18 cellular contexts compared by ENCODE assay signal in the genomic region with DNA sequence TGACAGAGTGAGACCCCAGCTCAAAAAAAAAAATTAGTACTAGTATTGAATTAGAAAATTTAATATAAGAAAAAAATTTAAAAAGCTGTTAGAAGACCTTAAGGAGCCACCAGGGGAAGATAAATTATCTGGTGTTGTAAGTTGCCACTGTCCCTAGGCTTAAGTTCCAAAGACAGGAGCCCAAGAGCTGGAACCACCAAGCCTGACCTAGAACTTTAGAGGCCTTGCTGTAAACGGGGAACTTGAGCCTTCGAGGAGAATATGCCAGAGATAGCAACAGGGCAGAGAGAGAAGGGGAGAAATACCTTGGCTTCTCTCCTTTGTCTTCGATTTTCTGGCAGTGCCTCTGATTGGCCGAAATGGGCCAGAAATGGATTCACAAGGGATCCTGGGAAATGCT.
"Had no signal": no experiment of that assay in that cellular context is flagged by ENCODE, and none has a peak within 500 bp of the region (broad histone marks: within the 10 kb centered on the region; RNA-seq: fewer than 3 reads in every experiment).

No MANE protein-coding gene starts in this region.

- ATAC-seq: SK-N-SH treated with all-trans-retinoic acid at 6 μM for 48 hours had no signal

- DNase-seq: KBM-7, MV-4-11, NCI-H1048, NCI-H1105, NCI-H1417, NCI-H146, NCI-H1694 treated with DMSO at 0.1 percent for 48 hours, NCI-H1930, NCI-H2081, NCI-H2107, NCI-H2227 treated with DMSO at 0.1 percent for 48 hours, NCI-H510A, NCI-H524 treated with DMSO at 0.1 percent for 48 hours, NCI-H69, NCI-H774, RPMI8226, SHP77 had no signal
